Comparison of ENCODE assay signal across 10 cellular contexts in the genomic region with DNA sequence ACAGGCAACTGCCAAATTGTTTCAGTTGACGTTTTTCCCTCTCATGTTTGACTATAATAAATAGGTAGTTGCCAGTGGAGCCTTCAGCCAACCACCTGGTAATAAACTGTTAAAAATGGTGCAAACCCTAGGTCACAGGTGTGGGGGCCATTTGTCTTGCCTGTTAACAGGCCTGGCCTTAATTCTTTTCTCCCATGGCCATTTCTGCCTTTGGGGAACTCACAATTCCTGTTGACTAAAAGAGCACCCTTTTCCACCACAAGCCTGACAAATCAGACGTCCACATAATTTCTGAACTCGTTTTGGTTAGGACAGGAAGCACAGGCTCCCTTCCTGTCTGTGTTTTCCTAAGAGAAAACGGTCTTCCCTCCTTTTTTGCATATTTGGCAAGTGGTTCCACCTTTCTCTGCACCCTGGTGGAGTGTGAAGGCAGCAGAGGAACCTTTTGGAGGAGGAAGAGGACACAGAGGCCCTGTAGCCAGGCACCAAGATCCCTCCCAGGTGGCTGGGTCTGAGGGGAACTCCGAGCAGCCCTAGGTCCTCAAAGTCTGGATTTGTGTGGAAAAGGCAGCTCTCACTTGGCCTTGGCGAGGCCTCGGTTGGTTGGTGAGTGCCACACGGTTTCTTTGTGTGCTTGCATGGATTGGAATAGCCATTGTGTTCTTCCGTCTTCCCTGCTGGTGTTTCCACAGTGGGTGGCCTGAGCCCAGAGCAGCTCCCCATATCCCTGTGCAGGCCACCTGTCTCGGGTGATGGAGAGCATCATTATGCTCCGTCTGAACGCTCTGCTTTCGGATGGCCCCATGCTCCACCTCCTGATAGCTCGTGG.
DNase-seq lines count a peak whose midpoint lies in the region; ATAC-seq lines count a peak whose summit lies in the region.
"Had no signal": no experiment of that assay in that cellular context is flagged by ENCODE, and none has a peak within 500 bp of the region (broad histone marks: within the 10 kb centered on the region; RNA-seq: fewer than 3 reads in every experiment).

No MANE protein-coding gene starts in this region.

- peak overlapping the region; percentile 93 to 96 for H3K4me3 Mint-ChIP-seq in effector memory CD8-positive, alpha-beta T cell

- peaks cover 54% of the 10 kb centered on the region for H3K36me3 Mint-ChIP-seq in effector memory CD8-positive, alpha-beta T cell (ENCODE audit: insufficient read depth)

- H3K9me3 Mint-ChIP-seq in effector memory CD8-positive, alpha-beta T cell: no peaks in the 10 kb centered on the region

- H3K4me1 Mint-ChIP-seq in effector memory CD8-positive, alpha-beta T cell (ENCODE audit: low read depth in 2 of 2): peaks cover 48 to 68% of the 10 kb centered on the region in 2 donors

- H3K27me3 Mint-ChIP-seq in effector memory CD8-positive, alpha-beta T cell: no peaks in the 10 kb centered on the region

- peak; percentile 17 for ATAC-seq in GM18868 (IDR thresholded peaks at IDR 0.05; ENCODE audit: unreplicated experiment)
- ATAC-seq in effector memory CD8-positive, alpha-beta T cell (replicated peaks): no peak
- ATAC-seq in HG03521 (IDR thresholded peaks at IDR 0.05; ENCODE audit: unreplicated experiment): no peak
- ATAC-seq: Right ventricle myocardium inferior had no signal

- peak overlapping the region; percentile 93 to 95 for H3K27ac Mint-ChIP-seq in effector memory CD8-positive, alpha-beta T cell

- peak; percentile 22 to 37 for DNase-seq in AML-193 (lab: John Stamatoyannopoulos, UW)
- peak; percentile 26 for DNase-seq in OCI-M1 (lab: John Stamatoyannopoulos, UW)
- DNase-seq in effector memory CD8-positive, alpha-beta T cell: no peak
- no peak for DNase-seq in pons (ENCODE audit: low spot score)
- no peak for DNase-seq in effector CD8-positive, alpha-beta T cell (lab: John Stamatoyannopoulos, UW)
- DNase-seq in amygdala (lab: John Stamatoyannopoulos, UW): no peak
- DNase-seq: Caco-2 had no signal

Comparison
In these comparisons a context has a peak if more than half of its experiments do, and no peak if none do; other contexts are left out.
1. DNase-seq: peak in AML-193 (2 of 2) and OCI-M1 (single experiment); none in effector memory CD8-positive, alpha-beta T cell (0 of 3), pons (single experiment), effector CD8-positive, alpha-beta T cell (single experiment) and amygdala (0 of 56).